In genomic region chr2:97664636-97664970, GRCh38 we compare ENCODE assay signal across 8 cellular contexts. TPM values are rescaled to one million over a fixed set of nuclear protein-coding genes. Genes with fewer than 3 reads are reported as not detected.
DNase-seq lines count a peak whose midpoint lies in the region; ATAC-seq and TF ChIP-seq lines count a peak whose summit lies in the region.

No MANE protein-coding gene starts in this region.

- peak overlapping the region; percentile 86 to 98 (median 92) for H3K27ac ChIP-seq in gastrocnemius medialis

- intact Hi-C loops in gastrocnemius medialis (cut with DNase I; ENCODE audit: low total_unique reads): loop anchor here (1.0 to 2.0 kb wide), 2 partner anchors 33 to 74 kb away; no protein-coding TSS in a partner anchor

- in situ Hi-C loops in gastrocnemius medialis (cut with MboI; ENCODE audit: low sequenced_read_pairs in 4 of 4): loop anchor here in 1 of 4 donors (25.0 kb wide), 1 partner anchor 1127 kb away; the partner anchor contains the start of gene ARID5A

- H3K4me3 ChIP-seq in fibroblast of pulmonary artery (replicated peaks; ENCODE audit: low read depth, low read length) (peak overlapping the region; percentile 79), gastrocnemius medialis (peak overlapping the region; percentile 59 to 94 (median 75))

- no peaks in the 10 kb centered on the region for H3K9me3 ChIP-seq in gastrocnemius medialis

- ATAC-seq in activated T-cell treated with anti-CD3 and anti-CD28 coated beads, Interleukin-2, amount 50 U/mL, for 4 hours: no peak
- ATAC-seq in SK-N-SH treated with all-trans-retinoic acid at 6 μM for 48 hours (peak; percentile 0; the same call in 1 of the 3 replicates), gastrocnemius medialis (no peak), GM18861 (IDR thresholded peaks at IDR 0.05; ENCODE audit: unreplicated experiment) (no peak)

- H3K9me3 Mint-ChIP-seq in activated T-cell treated with anti-CD3 and anti-CD28 coated beads, Interleukin-2, amount 50 U/mL, for 4 hours: no peaks in the 10 kb centered on the region

- peaks cover 23 to 29% of the 10 kb centered on the region in 2 donors for H3K4me1 ChIP-seq in gastrocnemius medialis

- no peaks in the 10 kb centered on the region for H3K27me3 ChIP-seq in gastrocnemius medialis

- peak overlapping the region; percentile 89 for H3K4me3 Mint-ChIP-seq in activated T-cell treated with anti-CD3 and anti-CD28 coated beads, Interleukin-2, amount 50 U/mL, for 4 hours

- H3K36me3 ChIP-seq in gastrocnemius medialis: peaks cover 0 to 6% of the 10 kb centered on the region in 2 donors

- peaks cover 27% of the 10 kb centered on the region for H3K4me1 Mint-ChIP-seq in activated T-cell treated with anti-CD3 and anti-CD28 coated beads, Interleukin-2, amount 50 U/mL, for 4 hours (ENCODE audit: low read depth)

- no peak for DNase-seq in activated T-cell treated with anti-CD3 and anti-CD28 coated beads, Interleukin-2, amount 50 U/mL, for 4 hours
- no peak for DNase-seq in activated T-cell treated with anti-CD3 and anti-CD28 coated beads, Interleukin-2, amount 50 U/mL, for 1 hour
- DNase-seq in fibroblast of pulmonary artery (ENCODE audit: low read depth) (no peak), gastrocnemius medialis (no peak), NCI-H1417 (lab: John Stamatoyannopoulos, UW) (no peak)
- DNase-seq in stimulated activated CD4-positive, alpha-beta T cell treated with anti-CD3 and anti-CD28 coated beads, Interleukin-15, amount 100 ng/mL, for 24 hours: no peak

- TF ChIP-seq CTCF in fibroblast of pulmonary artery (IDR thresholded peaks at IDR 0.05; ENCODE audit: low read length, missing control alignments): no peak
- peak in 1 of 5 experiments; percentile 3 for TF ChIP-seq CTCF in gastrocnemius medialis (IDR thresholded peaks at IDR 0.05 in 4 of 5, conservative IDR thresholded peaks at IDR 0.05 in 1 of 5)

- TF ChIP-seq POLR2A in gastrocnemius medialis (IDR thresholded peaks at IDR 0.05): no peak

- H3K27me3 Mint-ChIP-seq in activated T-cell treated with anti-CD3 and anti-CD28 coated beads, Interleukin-2, amount 50 U/mL, for 4 hours (ENCODE audit: low read depth): no peaks in the 10 kb centered on the region

- peaks cover 8% of the 10 kb centered on the region for H3K36me3 Mint-ChIP-seq in activated T-cell treated with anti-CD3 and anti-CD28 coated beads, Interleukin-2, amount 50 U/mL, for 4 hours (ENCODE audit: insufficient read depth)

TF ChIP-seq in SK-N-SH treated with all-trans-retinoic acid at 6 μM for 48 hours, 23 proteins besides CTCF, POLR2A, EP300 and RAD21:
- no peak for TF ChIP-seq TCF4 (CRISPR knock-in tag; IDR thresholded peaks at IDR 0.05; ENCODE audit: borderline replicate concordance)
- no peak for TF ChIP-seq ZNF70 (CRISPR knock-in tag; IDR thresholded peaks at IDR 0.05)
- no peak for TF ChIP-seq ESRRG (CRISPR knock-in tag; IDR thresholded peaks at IDR 0.05)
- TF ChIP-seq, protein P1, sequence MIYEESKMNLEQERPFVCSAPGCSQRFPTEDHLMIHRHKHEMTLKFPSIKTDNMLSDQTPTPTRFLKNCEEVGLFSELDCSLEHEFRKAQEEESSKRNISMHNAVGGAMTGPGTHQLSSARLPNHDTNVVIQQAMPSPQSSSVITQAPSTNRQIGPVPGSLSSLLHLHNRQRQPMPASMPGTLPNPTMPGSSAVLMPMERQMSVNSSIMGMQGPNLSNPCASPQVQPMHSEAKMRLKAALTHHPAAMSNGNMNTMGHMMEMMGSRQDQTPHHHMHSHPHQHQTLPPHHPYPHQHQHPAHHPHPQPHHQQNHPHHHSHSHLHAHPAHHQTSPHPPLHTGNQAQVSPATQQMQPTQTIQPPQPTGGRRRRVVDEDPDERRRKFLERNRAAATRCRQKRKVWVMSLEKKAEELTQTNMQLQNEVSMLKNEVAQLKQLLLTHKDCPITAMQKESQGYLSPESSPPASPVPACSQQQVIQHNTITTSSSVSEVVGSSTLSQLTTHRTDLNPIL (CRISPR knock-in tag; IDR thresholded peaks at IDR 0.05; ENCODE audit: low read depth): no peak
- TF ChIP-seq ZFP30 (CRISPR knock-in tag; IDR thresholded peaks at IDR 0.05): no peak
- TF ChIP-seq, protein P2, sequence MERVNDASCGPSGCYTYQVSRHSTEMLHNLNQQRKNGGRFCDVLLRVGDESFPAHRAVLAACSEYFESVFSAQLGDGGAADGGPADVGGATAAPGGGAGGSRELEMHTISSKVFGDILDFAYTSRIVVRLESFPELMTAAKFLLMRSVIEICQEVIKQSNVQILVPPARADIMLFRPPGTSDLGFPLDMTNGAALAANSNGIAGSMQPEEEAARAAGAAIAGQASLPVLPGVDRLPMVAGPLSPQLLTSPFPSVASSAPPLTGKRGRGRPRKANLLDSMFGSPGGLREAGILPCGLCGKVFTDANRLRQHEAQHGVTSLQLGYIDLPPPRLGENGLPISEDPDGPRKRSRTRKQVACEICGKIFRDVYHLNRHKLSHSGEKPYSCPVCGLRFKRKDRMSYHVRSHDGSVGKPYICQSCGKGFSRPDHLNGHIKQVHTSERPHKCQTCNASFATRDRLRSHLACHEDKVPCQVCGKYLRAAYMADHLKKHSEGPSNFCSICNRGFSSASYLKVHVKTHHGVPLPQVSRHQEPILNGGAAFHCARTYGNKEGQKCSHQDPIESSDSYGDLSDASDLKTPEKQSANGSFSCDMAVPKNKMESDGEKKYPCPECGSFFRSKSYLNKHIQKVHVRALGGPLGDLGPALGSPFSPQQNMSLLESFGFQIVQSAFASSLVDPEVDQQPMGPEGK (CRISPR knock-in tag; IDR thresholded peaks at IDR 0.05; ENCODE audit: borderline replicate concordance): no peak
- TF ChIP-seq, protein P3, sequence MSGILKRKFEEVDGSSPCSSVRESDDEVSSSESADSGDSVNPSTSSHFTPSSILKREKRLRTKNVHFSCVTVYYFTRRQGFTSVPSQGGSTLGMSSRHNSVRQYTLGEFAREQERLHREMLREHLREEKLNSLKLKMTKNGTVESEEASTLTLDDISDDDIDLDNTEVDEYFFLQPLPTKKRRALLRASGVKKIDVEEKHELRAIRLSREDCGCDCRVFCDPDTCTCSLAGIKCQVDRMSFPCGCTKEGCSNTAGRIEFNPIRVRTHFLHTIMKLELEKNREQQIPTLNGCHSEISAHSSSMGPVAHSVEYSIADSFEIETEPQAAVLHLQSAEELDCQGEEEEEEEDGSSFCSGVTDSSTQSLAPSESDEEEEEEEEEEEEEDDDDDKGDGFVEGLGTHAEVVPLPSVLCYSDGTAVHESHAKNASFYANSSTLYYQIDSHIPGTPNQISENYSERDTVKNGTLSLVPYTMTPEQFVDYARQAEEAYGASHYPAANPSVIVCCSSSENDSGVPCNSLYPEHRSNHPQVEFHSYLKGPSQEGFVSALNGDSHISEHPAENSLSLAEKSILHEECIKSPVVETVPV (CRISPR knock-in tag; IDR thresholded peaks at IDR 0.05): no peak

RNA-seq across cellular contexts. Expression of gene ACTR1B, which starts 0.8 kb away (rescaled TPM):
- 10 to 100 TPM; 66.3 to 70.7 (median 67.1) TPM for total RNA-seq in activated T-cell treated with anti-CD3 and anti-CD28 coated beads, Interleukin-2, amount 50 U/mL, for 4 hours
- total RNA-seq in gastrocnemius medialis: 10 to 100 TPM; 53.5 to 76.1 (median 56.5) TPM

RNA-seq across cellular contexts. Expression of gene C2orf92, which starts 4.9 kb away (rescaled TPM):
- 1 to 10 TPM; 3.3 to 4.4 (median 4.0) TPM for total RNA-seq in activated T-cell treated with anti-CD3 and anti-CD28 coated beads, Interleukin-2, amount 50 U/mL, for 4 hours
- total RNA-seq in gastrocnemius medialis: 1 to 10 TPM in 1 of 4 donors, under 1 TPM in 1, not detected in 2; 0.85 to 4.2 TPM

RNA-seq across cellular contexts. Expression of gene COX5B, which starts 18.7 kb away (rescaled TPM):
- 100 to 1,000 TPM; 198 to 216 (median 215) TPM for total RNA-seq in activated T-cell treated with anti-CD3 and anti-CD28 coated beads, Interleukin-2, amount 50 U/mL, for 4 hours
- total RNA-seq in gastrocnemius medialis: 1,000 to 10,000 TPM in 3 of 4 donors, 100 to 1,000 TPM in 1; 742 to 1,417 (median 1,247) TPM

RNA-seq across cellular contexts. Expression of gene ZAP70, which starts 48.8 kb away (rescaled TPM):
- total RNA-seq in activated T-cell treated with anti-CD3 and anti-CD28 coated beads, Interleukin-2, amount 50 U/mL, for 4 hours: 100 to 1,000 TPM; 156 to 194 (median 186) TPM
- 1 to 10 TPM in 1 of 4 donors, under 1 TPM in 1, not detected in 2; 0.25 to 1.1 TPM for total RNA-seq in gastrocnemius medialis
